18 cellular contexts compared by ENCODE assay signal in the genomic region with DNA sequence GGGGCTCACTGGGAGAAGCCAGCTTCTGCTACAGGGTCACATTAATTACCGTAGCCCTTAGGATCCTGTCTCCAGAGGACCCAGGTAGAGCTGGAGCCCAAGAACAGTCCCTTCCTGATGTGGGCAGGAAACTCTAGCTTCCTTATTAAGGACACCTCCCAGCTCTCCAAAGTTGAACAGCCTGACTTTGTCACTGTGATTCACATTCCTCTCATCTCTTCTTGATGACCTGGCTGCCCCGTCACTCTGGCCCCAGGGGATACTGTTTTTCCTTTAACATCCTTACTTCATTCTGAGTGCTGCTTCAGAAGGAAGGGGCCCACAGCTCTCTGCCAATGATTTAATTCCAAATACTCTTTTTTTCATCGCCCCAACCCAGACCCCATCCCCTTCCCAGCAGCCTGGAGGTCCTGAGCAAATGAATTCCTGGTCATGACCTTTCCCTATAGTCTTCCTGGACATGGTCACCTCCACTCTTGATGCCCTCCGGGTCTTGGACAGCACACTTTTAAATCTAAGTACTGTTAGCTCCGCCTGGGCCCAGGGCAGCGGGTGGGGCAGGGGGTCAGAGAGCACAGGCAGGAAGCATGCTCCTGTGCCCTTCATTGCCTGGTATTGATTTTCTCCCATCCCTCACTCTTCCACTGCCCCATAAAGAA. TPM values are rescaled to one million over a fixed set of nuclear protein-coding genes. Genes with fewer than 3 reads are reported as not detected.
DNase-seq lines count a peak whose midpoint lies in the region; ATAC-seq and TF ChIP-seq lines count a peak whose summit lies in the region.
"Had no signal": no experiment of that assay in that cellular context is flagged by ENCODE, and none has a peak within 500 bp of the region (broad histone marks: within the 10 kb centered on the region; RNA-seq: fewer than 3 reads in every experiment).

No MANE protein-coding gene starts in this region.

- no peak overlapping the region for H3K18ac ChIP-seq in trophoblast cell (ENCODE audit: low read length)

- no CpG with 5 or more reads among the region's 6 CpGs for WGBS in trophoblast cell (ENCODE audit: extremely low coverage, insufficient coverage, insufficient read length)

- ATAC-seq in activated T-cell treated with anti-CD3 and anti-CD28 coated beads, Interleukin-2, amount 50 U/mL, for 4 hours, result no peak
- no peak for ATAC-seq in WTC11
- ATAC-seq: gastrocnemius medialis, GM12878 had no signal

- no peaks in the 10 kb centered on the region for H3K79me2 ChIP-seq in trophoblast cell (ENCODE audit: control insufficient read depth, insufficient read depth, low read length, poor library complexity)

- TF ChIP-seq CTCF in WTC11 (IDR thresholded peaks at IDR 0.05), result no peak

- no peaks in the 10 kb centered on the region for H3K27me3 Mint-ChIP-seq in activated T-cell treated with anti-CD3 and anti-CD28 coated beads, Interleukin-2, amount 50 U/mL, for 4 hours (ENCODE audit: low read depth)
- H3K27me3 Mint-ChIP-seq in activated T-helper 1 cell treated with anti-CD3 and anti-CD28 coated beads, Interleukin-12 subunit alpha, Interleukin-12 subunit beta, Interleukin-2, Interleukin-4 antibody, amounts not matched to agents 30 ng/mL and 10 ng/mL and 1 ng/mL, durations not matched to agents 14 hours and 24 hours and 36 hours (ENCODE audit: insufficient read depth), result peaks cover 7% of the 10 kb centered on the region
- peaks cover 3% of the 10 kb centered on the region; the same call in 1 of the 2 replicates for H3K27me3 Mint-ChIP-seq in WTC11 (ENCODE audit: low read depth)

- no peak overlapping the region for H4K12ac ChIP-seq in trophoblast cell (ENCODE audit: low read depth, low read length)

- DNase-seq in activated T-cell treated with anti-CD3 and anti-CD28 coated beads, Interleukin-2, amount 50 U/mL, for 4 hours, result no peak
- no peak for DNase-seq in activated T-cell treated with anti-CD3 and anti-CD28 coated beads, Interleukin-2, amount 50 U/mL, for 1 hour
- DNase-seq in HPDE6-E6E7 (ENCODE audit: extremely low spot score) (peak; percentile 65), trophoblast cell (peak; percentile 91 to 94), NCI-H1436 treated with DMSO at 0.1 percent for 48 hours (lab: John Stamatoyannopoulos, UW) (no peak), WTC11 (ENCODE audit: low spot score) (no peak)
- no peak for DNase-seq in activated T-helper 1 cell treated with anti-CD3 and anti-CD28 coated beads, Interleukin-12 subunit alpha, Interleukin-12 subunit beta, Interleukin-2, Interleukin-4 antibody, amounts not matched to agents 30 ng/mL and 10 ng/mL and 1 ng/mL, durations not matched to agents 14 hours and 24 hours and 36 hours (ENCODE audit: low spot score)
- no peak for DNase-seq in stimulated activated naive CD4-positive, alpha-beta T cell (lab: John Stamatoyannopoulos, UW)
- DNase-seq: DMS79, gastrocnemius medialis, NCI-H187, SIG-M5 had no signal

- peaks cover 7 to 11% of the 10 kb centered on the region in 2 experiments for H3K4me1 ChIP-seq in trophoblast cell (ENCODE audit: control insufficient read depth in 1 of 2, insufficient read depth in 2 of 2, low read length in 2 of 2)
- H3K4me1 ChIP-seq: gastrocnemius medialis, tibial nerve had no signal

- H2BK120ac ChIP-seq in trophoblast cell (ENCODE audit: insufficient read depth, low read length, poor library complexity), result peak overlapping the region; percentile 24

- peaks cover 2% of the 10 kb centered on the region for H3K36me3 Mint-ChIP-seq in activated T-cell treated with anti-CD3 and anti-CD28 coated beads, Interleukin-2, amount 50 U/mL, for 4 hours (ENCODE audit: insufficient read depth)
- peaks cover 7% of the 10 kb centered on the region for H3K36me3 Mint-ChIP-seq in activated T-helper 1 cell treated with anti-CD3 and anti-CD28 coated beads, Interleukin-12 subunit alpha, Interleukin-12 subunit beta, Interleukin-2, Interleukin-4 antibody, amounts not matched to agents 30 ng/mL and 10 ng/mL and 1 ng/mL, durations not matched to agents 14 hours and 24 hours and 36 hours (ENCODE audit: low read depth)
- peaks cover 24% of the 10 kb centered on the region for H3K36me3 Mint-ChIP-seq in WTC11
- H3K36me3 Mint-ChIP-seq: brain had no signal

- peaks cover 1% of the 10 kb centered on the region for H3K9me3 ChIP-seq in trophoblast cell (ENCODE audit: insufficient read depth, low read depth, low read length)
- H3K9me3 ChIP-seq: gastrocnemius medialis had no signal

- peak overlapping the region; percentile 5 for H3K27ac Mint-ChIP-seq in activated T-helper 1 cell treated with anti-CD3 and anti-CD28 coated beads, Interleukin-12 subunit alpha, Interleukin-12 subunit beta, Interleukin-2, Interleukin-4 antibody, amounts not matched to agents 30 ng/mL and 10 ng/mL and 1 ng/mL, durations not matched to agents 14 hours and 24 hours and 36 hours
- no peak overlapping the region for H3K27ac Mint-ChIP-seq in WTC11
- H3K27ac Mint-ChIP-seq: brain, progenitor cell of endocrine pancreas had no signal

- intact Hi-C loops in activated T-helper 1 cell treated with anti-CD3 and anti-CD28 coated beads, Interleukin-12 subunit alpha, Interleukin-12 subunit beta, Interleukin-2, Interleukin-4 antibody, amounts not matched to agents 30 ng/mL and 10 ng/mL and 1 ng/mL, durations not matched to agents 14 hours and 24 hours and 36 hours (cut with micrococcal nuclease), result loop anchor here (2.0 to 5.0 kb wide), 2 partner anchors 33 to 73 kb away; no protein-coding TSS in a partner anchor

- POLR2A ChIA-PET in WTC11 (lab: Charles Lee), result no interaction called here

- no peak overlapping the region for H3K4me3 ChIP-seq in trophoblast cell (ENCODE audit: low read depth, low read length)
- H3K4me3 ChIP-seq: gastrocnemius medialis, GM12878, tibial nerve had no signal

- peak overlapping the region; percentile 18 for H3K4me2 ChIP-seq in trophoblast cell (ENCODE audit: low read length)
- H3K4me2 ChIP-seq: KMS-11 had no signal

- no peak overlapping the region for H2AFZ ChIP-seq in trophoblast cell (ENCODE audit: insufficient read depth, low read length, poor library complexity)

- no peak overlapping the region for H3K14ac ChIP-seq in trophoblast cell (ENCODE audit: low read length)

- peak overlapping the region; percentile 23 for H2BK12ac ChIP-seq in trophoblast cell (ENCODE audit: low read length)

- no peak overlapping the region for H3K9ac ChIP-seq in trophoblast cell (ENCODE audit: low read length)
- H3K9ac ChIP-seq: KMS-11 had no signal

- peak overlapping the region; percentile 38 for H3K4me3 Mint-ChIP-seq in activated T-cell treated with anti-CD3 and anti-CD28 coated beads, Interleukin-2, amount 50 U/mL, for 4 hours
- peak overlapping the region; percentile 51 for H3K4me3 Mint-ChIP-seq in activated T-helper 1 cell treated with anti-CD3 and anti-CD28 coated beads, Interleukin-12 subunit alpha, Interleukin-12 subunit beta, Interleukin-2, Interleukin-4 antibody, amounts not matched to agents 30 ng/mL and 10 ng/mL and 1 ng/mL, durations not matched to agents 14 hours and 24 hours and 36 hours
- no peak overlapping the region for H3K4me3 Mint-ChIP-seq in WTC11
- H3K4me3 Mint-ChIP-seq: brain had no signal

- no peak overlapping the region for H4K91ac ChIP-seq in trophoblast cell (ENCODE audit: low read depth, low read length)

- no peak overlapping the region for H3K23ac ChIP-seq in trophoblast cell (ENCODE audit: low read length)

- H4K8ac ChIP-seq in trophoblast cell (ENCODE audit: low read depth, low read length), result peak overlapping the region; percentile 4

- H2BK5ac ChIP-seq in trophoblast cell (ENCODE audit: low read depth, low read length, poor library complexity), result no peak overlapping the region

- no peaks in the 10 kb centered on the region for H3K36me3 ChIP-seq in trophoblast cell (ENCODE audit: control insufficient read depth in 1 of 2, insufficient read depth in 2 of 2, low read length in 2 of 2)
- H3K36me3 ChIP-seq: gastrocnemius medialis, tibial nerve had no signal

- no peaks in the 10 kb centered on the region for H3K27me3 ChIP-seq in trophoblast cell (ENCODE audit: insufficient read depth, low read length)
- H3K27me3 ChIP-seq: gastrocnemius medialis, tibial nerve had no signal

- H3K4me1 Mint-ChIP-seq in activated T-cell treated with anti-CD3 and anti-CD28 coated beads, Interleukin-2, amount 50 U/mL, for 4 hours (ENCODE audit: low read depth), result peaks cover 51% of the 10 kb centered on the region
- H3K4me1 Mint-ChIP-seq in activated T-helper 1 cell treated with anti-CD3 and anti-CD28 coated beads, Interleukin-12 subunit alpha, Interleukin-12 subunit beta, Interleukin-2, Interleukin-4 antibody, amounts not matched to agents 30 ng/mL and 10 ng/mL and 1 ng/mL, durations not matched to agents 14 hours and 24 hours and 36 hours (ENCODE audit: low read depth), result peaks cover 35% of the 10 kb centered on the region
- 0 out of 2 replicates have a peak, but pooled peaks cover 4% of the 10 kb centered on the region for H3K4me1 Mint-ChIP-seq in WTC11

- H3K79me1 ChIP-seq in trophoblast cell (ENCODE audit: low read length), result peaks cover 7% of the 10 kb centered on the region

- CTCF ChIA-PET in WTC11 (lab: Charles Lee), result interaction anchor here (0.8 kb wide), 1 partner anchor 168 kb away, joined by 3 read pairs; no protein-coding TSS in a partner anchor

- H2AK5ac ChIP-seq in trophoblast cell (ENCODE audit: low read length), result no peak overlapping the region

- peaks cover 4% of the 10 kb centered on the region for H3K9me3 Mint-ChIP-seq in activated T-cell treated with anti-CD3 and anti-CD28 coated beads, Interleukin-2, amount 50 U/mL, for 4 hours
- peaks cover 19% of the 10 kb centered on the region for H3K9me3 Mint-ChIP-seq in activated T-helper 1 cell treated with anti-CD3 and anti-CD28 coated beads, Interleukin-12 subunit alpha, Interleukin-12 subunit beta, Interleukin-2, Interleukin-4 antibody, amounts not matched to agents 30 ng/mL and 10 ng/mL and 1 ng/mL, durations not matched to agents 14 hours and 24 hours and 36 hours
- H3K9me3 Mint-ChIP-seq in WTC11, result peaks cover 25% of the 10 kb centered on the region

- no peak overlapping the region for H3K4ac ChIP-seq in trophoblast cell (ENCODE audit: low read depth, low read length)

- H3K27ac ChIP-seq in trophoblast cell (ENCODE audit: low read depth, low read length), result peak overlapping the region; percentile 29
- H3K27ac ChIP-seq: gastrocnemius medialis, KMS-11, tibial nerve, VCaP had no signal

TF ChIP-seq in WTC11, 78 proteins besides CTCF, POLR2A, EP300 and RAD21 (continues in another document):
- TF ChIP-seq ZNF317 (CRISPR knock-in tag; IDR thresholded peaks at IDR 0.05; ENCODE audit: borderline replicate concordance, low read depth), result no peak

RNA-seq across cellular contexts. Expression of gene SPON1, which starts 22.4 kb away (rescaled TPM):
- 1 to 10 TPM in 1 of 3 donors, under 1 TPM in 2; 0.82 to 1.1 (median 0.87) TPM for total RNA-seq in activated T-cell treated with anti-CD3 and anti-CD28 coated beads, Interleukin-2, amount 50 U/mL, for 4 hours
- total RNA-seq in activated T-helper 1 cell treated with anti-CD3 and anti-CD28 coated beads, Interleukin-12 subunit alpha, Interleukin-12 subunit beta, Interleukin-2, Interleukin-4 antibody, amounts not matched to agents 30 ng/mL and 10 ng/mL and 1 ng/mL, durations not matched to agents 14 hours and 24 hours and 36 hours, result 0.20 and 0.29 TPM in 2 replicates
- polyA plus RNA-seq in trophoblast cell (2013), result 0.89 TPM in 2 replicates
- 4.1 to 6.4 TPM (median 4.1 TPM) in 3 replicates for total RNA-seq in WTC11 (2021)

Comparison
In these comparisons a context has a peak if more than half of its experiments do, and no peak if none do; other contexts are left out.
1. DNase-seq: peak in HPDE6-E6E7 (single experiment) and trophoblast cell (2 of 2); none in activated T-cell treated with anti-CD3 and anti-CD28 coated beads, Interleukin-2, amount 50 U/mL, for 4 hours (single experiment), activated T-cell treated with anti-CD3 and anti-CD28 coated beads, Interleukin-2, amount 50 U/mL, for 1 hour (single experiment), activated T-helper 1 cell treated with anti-CD3 and anti-CD28 coated beads, Interleukin-12 subunit alpha, Interleukin-12 subunit beta, Interleukin-2, Interleukin-4 antibody, amounts not matched to agents 30 ng/mL and 10 ng/mL and 1 ng/mL, durations not matched to agents 14 hours and 24 hours and 36 hours (single experiment), NCI-H1436 treated with DMSO at 0.1 percent for 48 hours (single experiment), WTC11 (single experiment) and stimulated activated naive CD4-positive, alpha-beta T cell (0 of 6).